1 cellular context compared by ENCODE assay signal in the genomic region with DNA sequence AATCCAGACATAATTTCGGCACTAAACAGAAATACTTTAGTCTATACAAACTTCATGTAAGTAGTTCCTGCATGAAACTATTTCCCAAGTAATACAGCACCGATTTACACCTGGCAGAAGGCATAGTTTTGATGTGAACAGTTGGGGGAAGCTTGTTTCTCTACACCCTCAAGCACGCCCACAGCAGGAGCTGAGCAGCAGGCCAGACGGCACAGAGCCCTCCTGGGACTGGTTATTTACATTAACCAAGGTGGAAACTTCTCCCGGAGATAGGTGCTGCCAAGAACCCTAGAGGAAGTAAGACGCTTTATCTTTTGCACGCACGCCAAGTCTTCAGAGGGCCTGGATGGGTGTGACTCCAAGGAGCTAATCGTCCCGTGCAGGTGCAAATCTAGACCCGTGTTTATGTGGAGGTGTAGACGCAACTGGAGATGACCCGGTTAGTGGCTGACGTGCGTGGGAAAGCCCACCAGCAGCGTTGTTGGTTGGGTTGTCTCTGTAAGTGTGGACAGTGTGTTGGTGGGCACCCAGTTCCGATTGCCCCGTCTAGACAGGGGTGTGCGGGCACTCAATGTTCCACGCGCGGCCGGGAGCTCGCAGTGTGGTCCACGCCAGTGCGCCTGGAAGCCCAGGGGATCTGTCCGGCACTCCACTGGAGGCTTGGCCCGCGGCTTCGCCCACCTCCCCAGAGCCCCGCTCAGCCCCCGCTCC.
A peak's percentile ranks its signal among the peaks of the same experiment; 100 is the strongest.
TF ChIP-seq lines count a peak whose summit lies in the region.

No MANE protein-coding gene starts in this region.

TF ChIP-seq in HEK293, 187 proteins besides CTCF, POLR2A, EP300 and RAD21 (continued from another document and continues in another):
- TF ChIP-seq KLF10 (tag by site-specific recombination; IDR thresholded peaks at IDR 0.05): peak; percentile 59
- TF ChIP-seq GLIS2 (tag by site-specific recombination; IDR thresholded peaks at IDR 0.05): peak; percentile 57
- peak; percentile 75 for TF ChIP-seq EGR2 (tag by site-specific recombination; IDR thresholded peaks at IDR 0.05; ENCODE audit: low read depth)
- 0 out of 2 replicates have a peak, but pooled peaks have one; percentile 64 for TF ChIP-seq KLF7 (tag by site-specific recombination; IDR thresholded peaks at IDR 0.05; ENCODE audit: borderline replicate concordance)
- TF ChIP-seq, protein P1, sequence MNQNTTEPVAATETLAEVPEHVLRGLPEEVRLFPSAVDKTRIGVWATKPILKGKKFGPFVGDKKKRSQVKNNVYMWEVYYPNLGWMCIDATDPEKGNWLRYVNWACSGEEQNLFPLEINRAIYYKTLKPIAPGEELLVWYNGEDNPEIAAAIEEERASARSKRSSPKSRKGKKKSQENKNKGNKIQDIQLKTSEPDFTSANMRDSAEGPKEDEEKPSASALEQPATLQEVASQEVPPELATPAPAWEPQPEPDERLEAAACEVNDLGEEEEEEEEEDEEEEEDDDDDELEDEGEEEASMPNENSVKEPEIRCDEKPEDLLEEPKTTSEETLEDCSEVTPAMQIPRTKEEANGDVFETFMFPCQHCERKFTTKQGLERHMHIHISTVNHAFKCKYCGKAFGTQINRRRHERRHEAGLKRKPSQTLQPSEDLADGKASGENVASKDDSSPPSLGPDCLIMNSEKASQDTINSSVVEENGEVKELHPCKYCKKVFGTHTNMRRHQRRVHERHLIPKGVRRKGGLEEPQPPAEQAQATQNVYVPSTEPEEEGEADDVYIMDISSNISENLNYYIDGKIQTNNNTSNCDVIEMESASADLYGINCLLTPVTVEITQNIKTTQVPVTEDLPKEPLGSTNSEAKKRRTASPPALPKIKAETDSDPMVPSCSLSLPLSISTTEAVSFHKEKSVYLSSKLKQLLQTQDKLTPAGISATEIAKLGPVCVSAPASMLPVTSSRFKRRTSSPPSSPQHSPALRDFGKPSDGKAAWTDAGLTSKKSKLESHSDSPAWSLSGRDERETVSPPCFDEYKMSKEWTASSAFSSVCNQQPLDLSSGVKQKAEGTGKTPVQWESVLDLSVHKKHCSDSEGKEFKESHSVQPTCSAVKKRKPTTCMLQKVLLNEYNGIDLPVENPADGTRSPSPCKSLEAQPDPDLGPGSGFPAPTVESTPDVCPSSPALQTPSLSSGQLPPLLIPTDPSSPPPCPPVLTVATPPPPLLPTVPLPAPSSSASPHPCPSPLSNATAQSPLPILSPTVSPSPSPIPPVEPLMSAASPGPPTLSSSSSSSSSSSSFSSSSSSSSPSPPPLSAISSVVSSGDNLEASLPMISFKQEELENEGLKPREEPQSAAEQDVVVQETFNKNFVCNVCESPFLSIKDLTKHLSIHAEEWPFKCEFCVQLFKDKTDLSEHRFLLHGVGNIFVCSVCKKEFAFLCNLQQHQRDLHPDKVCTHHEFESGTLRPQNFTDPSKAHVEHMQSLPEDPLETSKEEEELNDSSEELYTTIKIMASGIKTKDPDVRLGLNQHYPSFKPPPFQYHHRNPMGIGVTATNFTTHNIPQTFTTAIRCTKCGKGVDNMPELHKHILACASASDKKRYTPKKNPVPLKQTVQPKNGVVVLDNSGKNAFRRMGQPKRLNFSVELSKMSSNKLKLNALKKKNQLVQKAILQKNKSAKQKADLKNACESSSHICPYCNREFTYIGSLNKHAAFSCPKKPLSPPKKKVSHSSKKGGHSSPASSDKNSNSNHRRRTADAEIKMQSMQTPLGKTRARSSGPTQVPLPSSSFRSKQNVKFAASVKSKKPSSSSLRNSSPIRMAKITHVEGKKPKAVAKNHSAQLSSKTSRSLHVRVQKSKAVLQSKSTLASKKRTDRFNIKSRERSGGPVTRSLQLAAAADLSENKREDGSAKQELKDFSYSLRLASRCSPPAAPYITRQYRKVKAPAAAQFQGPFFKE (tag by site-specific recombination; IDR thresholded peaks at IDR 0.05; ENCODE audit: borderline replicate concordance): no peak
- 0 out of 2 replicates have a peak, but pooled peaks have one; percentile 37 for TF ChIP-seq REPIN1 (tag by site-specific recombination; IDR thresholded peaks at IDR 0.05; ENCODE audit: low read depth)
- no peak for TF ChIP-seq ZNF433 (tag by site-specific recombination; IDR thresholded peaks at IDR 0.05; ENCODE audit: low read depth)
- peak; percentile 8; the same call in 1 of the 2 replicates for TF ChIP-seq SP2 (tag by site-specific recombination; IDR thresholded peaks at IDR 0.05)
- peak; percentile 96 for TF ChIP-seq ZIC2 (tag by site-specific recombination; IDR thresholded peaks at IDR 0.05)
- peak; percentile 77 for TF ChIP-seq ZBTB10 (tag by site-specific recombination; IDR thresholded peaks at IDR 0.05)
- TF ChIP-seq ZBTB26 (tag by site-specific recombination; optimal IDR thresholded peaks at IDR 0.05): peak; percentile 33
- TF ChIP-seq ZNF423 (tag by site-specific recombination; IDR thresholded peaks at IDR 0.05): peak; percentile 97
- no peak for TF ChIP-seq ZNF292 (tag by site-specific recombination; IDR thresholded peaks at IDR 0.05; ENCODE audit: borderline replicate concordance, low read depth)
- no peak for TF ChIP-seq AEBP2 (tag by site-specific recombination; IDR thresholded peaks at IDR 0.05; ENCODE audit: borderline replicate concordance)
- peak; percentile 86 for TF ChIP-seq OSR2 (tag by site-specific recombination; IDR thresholded peaks at IDR 0.05)
- no peak for TF ChIP-seq ZNF555 (tag by site-specific recombination; conservative IDR thresholded peaks at IDR 0.05)
- peak; percentile 81 for TF ChIP-seq KLF16 (tag by site-specific recombination; IDR thresholded peaks at IDR 0.05)
- no peak for TF ChIP-seq ZNF114 (tag by site-specific recombination; IDR thresholded peaks at IDR 0.05)
- TF ChIP-seq ZNF366 (tag by site-specific recombination; conservative IDR thresholded peaks at IDR 0.05): peak; percentile 59
- no peak for TF ChIP-seq ZFP37 (tag by site-specific recombination; IDR thresholded peaks at IDR 0.05)
- 0 out of 2 replicates have a peak, but pooled peaks have one; percentile 48 for TF ChIP-seq ZXDB (tag by site-specific recombination; IDR thresholded peaks at IDR 0.05)
- TF ChIP-seq, protein P2, sequence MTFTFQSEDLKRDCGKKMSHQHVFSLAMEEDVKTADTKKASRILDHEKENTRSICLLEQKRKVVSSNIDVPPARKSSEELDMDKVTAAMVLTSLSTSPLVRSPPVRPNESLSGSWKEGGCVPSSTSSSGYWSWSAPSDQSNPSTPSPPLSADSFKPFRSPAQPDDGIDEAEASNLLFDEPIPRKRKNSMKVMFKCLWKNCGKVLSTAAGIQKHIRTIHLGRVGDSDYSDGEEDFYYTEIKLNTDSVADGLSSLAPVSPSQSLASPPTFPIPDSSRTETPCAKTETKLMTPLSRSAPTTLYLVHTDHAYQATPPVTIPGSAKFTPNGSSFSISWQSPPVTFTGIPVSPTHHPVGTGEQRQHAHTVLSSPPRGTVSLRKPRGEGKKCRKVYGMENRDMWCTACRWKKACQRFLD (tag by site-specific recombination; IDR thresholded peaks at IDR 0.05): no peak
- TF ChIP-seq FEZF1 (tag by site-specific recombination; IDR thresholded peaks at IDR 0.05): peak; percentile 75
- TF ChIP-seq KLF9 (tag by site-specific recombination; IDR thresholded peaks at IDR 0.05; ENCODE audit: low read depth): peak; percentile 72
- TF ChIP-seq SP7 (tag by site-specific recombination; IDR thresholded peaks at IDR 0.05): peak; percentile 72
- peak; percentile 37 for TF ChIP-seq ZBTB17 (tag by site-specific recombination; IDR thresholded peaks at IDR 0.05)
- no peak for TF ChIP-seq ZNF677 (tag by site-specific recombination; IDR thresholded peaks at IDR 0.05)
- TF ChIP-seq, protein P3, sequence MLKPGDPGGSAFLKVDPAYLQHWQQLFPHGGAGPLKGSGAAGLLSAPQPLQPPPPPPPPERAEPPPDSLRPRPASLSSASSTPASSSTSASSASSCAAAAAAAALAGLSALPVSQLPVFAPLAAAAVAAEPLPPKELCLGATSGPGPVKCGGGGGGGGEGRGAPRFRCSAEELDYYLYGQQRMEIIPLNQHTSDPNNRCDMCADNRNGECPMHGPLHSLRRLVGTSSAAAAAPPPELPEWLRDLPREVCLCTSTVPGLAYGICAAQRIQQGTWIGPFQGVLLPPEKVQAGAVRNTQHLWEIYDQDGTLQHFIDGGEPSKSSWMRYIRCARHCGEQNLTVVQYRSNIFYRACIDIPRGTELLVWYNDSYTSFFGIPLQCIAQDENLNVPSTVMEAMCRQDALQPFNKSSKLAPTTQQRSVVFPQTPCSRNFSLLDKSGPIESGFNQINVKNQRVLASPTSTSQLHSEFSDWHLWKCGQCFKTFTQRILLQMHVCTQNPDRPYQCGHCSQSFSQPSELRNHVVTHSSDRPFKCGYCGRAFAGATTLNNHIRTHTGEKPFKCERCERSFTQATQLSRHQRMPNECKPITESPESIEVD (tag by site-specific recombination; IDR thresholded peaks at IDR 0.05): peak; percentile 75
- no peak for TF ChIP-seq ZNF184 (tag by site-specific recombination; IDR thresholded peaks at IDR 0.05)
- TF ChIP-seq, protein P4, sequence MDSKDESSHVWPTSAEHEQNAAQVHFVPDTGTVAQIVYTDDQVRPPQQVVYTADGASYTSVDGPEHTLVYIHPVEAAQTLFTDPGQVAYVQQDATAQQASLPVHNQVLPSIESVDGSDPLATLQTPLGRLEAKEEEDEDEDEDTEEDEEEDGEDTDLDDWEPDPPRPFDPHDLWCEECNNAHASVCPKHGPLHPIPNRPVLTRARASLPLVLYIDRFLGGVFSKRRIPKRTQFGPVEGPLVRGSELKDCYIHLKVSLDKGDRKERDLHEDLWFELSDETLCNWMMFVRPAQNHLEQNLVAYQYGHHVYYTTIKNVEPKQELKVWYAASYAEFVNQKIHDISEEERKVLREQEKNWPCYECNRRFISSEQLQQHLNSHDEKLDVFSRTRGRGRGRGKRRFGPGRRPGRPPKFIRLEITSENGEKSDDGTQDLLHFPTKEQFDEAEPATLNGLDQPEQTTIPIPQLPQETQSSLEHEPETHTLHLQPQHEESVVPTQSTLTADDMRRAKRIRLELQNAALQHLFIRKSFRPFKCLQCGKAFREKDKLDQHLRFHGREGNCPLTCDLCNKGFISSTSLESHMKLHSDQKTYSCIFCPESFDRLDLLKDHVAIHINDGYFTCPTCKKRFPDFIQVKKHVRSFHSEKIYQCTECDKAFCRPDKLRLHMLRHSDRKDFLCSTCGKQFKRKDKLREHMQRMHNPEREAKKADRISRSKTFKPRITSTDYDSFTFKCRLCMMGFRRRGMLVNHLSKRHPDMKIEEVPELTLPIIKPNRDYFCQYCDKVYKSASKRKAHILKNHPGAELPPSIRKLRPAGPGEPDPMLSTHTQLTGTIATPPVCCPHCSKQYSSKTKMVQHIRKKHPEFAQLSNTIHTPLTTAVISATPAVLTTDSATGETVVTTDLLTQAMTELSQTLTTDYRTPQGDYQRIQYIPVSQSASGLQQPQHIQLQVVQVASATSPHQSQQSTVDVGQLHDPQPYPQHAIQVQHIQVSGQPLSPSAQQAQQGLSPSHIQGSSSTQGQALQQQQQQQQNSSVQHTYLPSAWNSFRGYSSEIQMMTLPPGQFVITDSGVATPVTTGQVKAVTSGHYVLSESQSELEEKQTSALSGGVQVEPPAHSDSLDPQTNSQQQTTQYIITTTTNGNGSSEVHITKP (tag by site-specific recombination; IDR thresholded peaks at IDR 0.05): peak; percentile 51
- TF ChIP-seq ZNF600 (tag by site-specific recombination; IDR thresholded peaks at IDR 0.05): peak; percentile 58; the same call in 1 of the 2 replicates
- peak; percentile 35; the same call in 1 of the 2 replicates for TF ChIP-seq OVOL3 (tag by site-specific recombination; IDR thresholded peaks at IDR 0.05)
- TF ChIP-seq ZNF645 (tag by site-specific recombination; IDR thresholded peaks at IDR 0.05): peak; percentile 66; the same call in 1 of the 2 replicates
- TF ChIP-seq SCRT2 (tag by site-specific recombination; IDR thresholded peaks at IDR 0.05): no peak
- TF ChIP-seq ZFP69B (tag by site-specific recombination; IDR thresholded peaks at IDR 0.05): no peak
- TF ChIP-seq YY1 (tag by site-specific recombination; IDR thresholded peaks at IDR 0.05): no peak
